Comparison of ENCODE assay signal across 8 cellular contexts in genomic region chrX:24241822-24242648, GRCh38.
DNase-seq lines count a peak whose midpoint lies in the region; ATAC-seq and TF ChIP-seq lines count a peak whose summit lies in the region.

No MANE protein-coding gene starts in this region.

- H3K27ac Mint-ChIP-seq in activated T-helper 1 cell treated with anti-CD3 and anti-CD28 coated beads, Interleukin-12 subunit alpha, Interleukin-12 subunit beta, Interleukin-2, Interleukin-4 antibody, amounts not matched to agents 30 ng/mL and 10 ng/mL and 1 ng/mL, durations not matched to agents 14 hours and 24 hours and 36 hours, result no peak overlapping the region

- no peaks in the 10 kb centered on the region for H3K27me3 ChIP-seq in lung (ENCODE audit: control insufficient read depth, insufficient read depth)

- CTCF ChIA-PET in HEK293T (lab: Yijun Ruan, JAX), result interaction anchor here (0.5 to 1.0 kb wide), 5 partner anchors 10 to 285 kb away, joined by 3 to 10 read pairs (median 4); no protein-coding TSS in a partner anchor

- H3K9me3 Mint-ChIP-seq in activated T-helper 1 cell treated with anti-CD3 and anti-CD28 coated beads, Interleukin-12 subunit alpha, Interleukin-12 subunit beta, Interleukin-2, Interleukin-4 antibody, amounts not matched to agents 30 ng/mL and 10 ng/mL and 1 ng/mL, durations not matched to agents 14 hours and 24 hours and 36 hours, result no peaks in the 10 kb centered on the region

- no peaks in the 10 kb centered on the region for H3K9me3 ChIP-seq in lung (ENCODE audit: control insufficient read depth in 2 of 2, insufficient read depth in 1 of 2, low read length in 1 of 2)

- ATAC-seq in Right ventricle myocardium inferior, result peak; percentile 47
- ATAC-seq in lung (ENCODE audit: insufficient read depth, low FRiP score), result no peak
- ATAC-seq in HG03095 (IDR thresholded peaks at IDR 0.05; ENCODE audit: unreplicated experiment), result no peak

- no peaks in the 10 kb centered on the region for H3K36me3 ChIP-seq in lung (ENCODE audit: control insufficient read depth in 2 of 2, insufficient read depth in 2 of 2, low read length in 2 of 2)

- peaks cover 8% of the 10 kb centered on the region for H3K4me1 Mint-ChIP-seq in activated T-helper 1 cell treated with anti-CD3 and anti-CD28 coated beads, Interleukin-12 subunit alpha, Interleukin-12 subunit beta, Interleukin-2, Interleukin-4 antibody, amounts not matched to agents 30 ng/mL and 10 ng/mL and 1 ng/mL, durations not matched to agents 14 hours and 24 hours and 36 hours (ENCODE audit: low read depth)

- POLR2A ChIA-PET in HEK293T (lab: Yijun Ruan, JAX), result no interaction called here

- no peak for DNase-seq in Right ventricle myocardium inferior (ENCODE audit: missing footprints)
- no peak for DNase-seq in cardiac septum (ENCODE audit: low spot score)
- peak; percentile 67 for DNase-seq in HEK293T (ENCODE audit: extremely low spot score)
- DNase-seq in NCI-H2171 (lab: John Stamatoyannopoulos, UW), result peak; percentile 30
- DNase-seq in central memory CD4-positive, alpha-beta T cell, result peak; percentile 9
- DNase-seq in lung (ENCODE audit: low spot score), result no peak
- no peak for DNase-seq in activated T-helper 1 cell treated with anti-CD3 and anti-CD28 coated beads, Interleukin-12 subunit alpha, Interleukin-12 subunit beta, Interleukin-2, Interleukin-4 antibody, amounts not matched to agents 30 ng/mL and 10 ng/mL and 1 ng/mL, durations not matched to agents 14 hours and 24 hours and 36 hours (ENCODE audit: low spot score)

- H3K4me3 Mint-ChIP-seq in activated T-helper 1 cell treated with anti-CD3 and anti-CD28 coated beads, Interleukin-12 subunit alpha, Interleukin-12 subunit beta, Interleukin-2, Interleukin-4 antibody, amounts not matched to agents 30 ng/mL and 10 ng/mL and 1 ng/mL, durations not matched to agents 14 hours and 24 hours and 36 hours, result no peak overlapping the region

- H3K27ac ChIP-seq in lung (ENCODE audit: low read depth in 1 of 2, low read length in 1 of 2), result no peak overlapping the region

- TF ChIP-seq CTCF in lung (IDR thresholded peaks at IDR 0.05; ENCODE audit: control extremely low read depth, extremely low read depth), result peak; percentile 6

- no peaks in the 10 kb centered on the region for H3K4me1 ChIP-seq in lung (ENCODE audit: control insufficient read depth in 2 of 2, insufficient read depth in 2 of 2, low read length in 2 of 2)

- no peaks in the 10 kb centered on the region for H3K36me3 Mint-ChIP-seq in activated T-helper 1 cell treated with anti-CD3 and anti-CD28 coated beads, Interleukin-12 subunit alpha, Interleukin-12 subunit beta, Interleukin-2, Interleukin-4 antibody, amounts not matched to agents 30 ng/mL and 10 ng/mL and 1 ng/mL, durations not matched to agents 14 hours and 24 hours and 36 hours (ENCODE audit: low read depth)

- intact Hi-C loops in Right ventricle myocardium inferior (cut with DNase I), result loop anchor here (5.0 kb wide), 1 partner anchor 160 kb away; no protein-coding TSS in a partner anchor
- intact Hi-C loops in cardiac septum (cut with DNase I), result loop anchor here (5.0 to 10.0 kb wide), 2 partner anchors 160 to 547 kb away; no protein-coding TSS in a partner anchor
- intact Hi-C loops in activated T-helper 1 cell treated with anti-CD3 and anti-CD28 coated beads, Interleukin-12 subunit alpha, Interleukin-12 subunit beta, Interleukin-2, Interleukin-4 antibody, amounts not matched to agents 30 ng/mL and 10 ng/mL and 1 ng/mL, durations not matched to agents 14 hours and 24 hours and 36 hours (cut with micrococcal nuclease), result loop anchor here (2.0 to 5.0 kb wide), 3 partner anchors 75 to 335 kb away; partner anchors contain the start of genes APOO and CXorf58

- WGBS in lung, 2 donors, result 52 to 59% methylated on average over 13 of the region's 13 CpGs

- H3K4me3 ChIP-seq in lung, result no peak overlapping the region

- peaks cover 2% of the 10 kb centered on the region for H3K27me3 Mint-ChIP-seq in activated T-helper 1 cell treated with anti-CD3 and anti-CD28 coated beads, Interleukin-12 subunit alpha, Interleukin-12 subunit beta, Interleukin-2, Interleukin-4 antibody, amounts not matched to agents 30 ng/mL and 10 ng/mL and 1 ng/mL, durations not matched to agents 14 hours and 24 hours and 36 hours (ENCODE audit: insufficient read depth)

TF ChIP-seq in HEK293T, 16 proteins besides CTCF, POLR2A, EP300 and RAD21:
- TF ChIP-seq ZNF384 (IDR thresholded peaks at IDR 0.05) (peak; percentile 76), ELF4 (IDR thresholded peaks at IDR 0.05) (no peak)

Comparison
In these comparisons a context has a peak if more than half of its experiments do, and no peak if none do; other contexts are left out.
1. DNase-seq: peak in HEK293T (single experiment), NCI-H2171 (single experiment) and central memory CD4-positive, alpha-beta T cell (single experiment); none in Right ventricle myocardium inferior (single experiment), cardiac septum (single experiment), lung (single experiment) and activated T-helper 1 cell treated with anti-CD3 and anti-CD28 coated beads, Interleukin-12 subunit alpha, Interleukin-12 subunit beta, Interleukin-2, Interleukin-4 antibody, amounts not matched to agents 30 ng/mL and 10 ng/mL and 1 ng/mL, durations not matched to agents 14 hours and 24 hours and 36 hours (single experiment).